22 cellular contexts compared by ENCODE assay signal in the genomic region with DNA sequence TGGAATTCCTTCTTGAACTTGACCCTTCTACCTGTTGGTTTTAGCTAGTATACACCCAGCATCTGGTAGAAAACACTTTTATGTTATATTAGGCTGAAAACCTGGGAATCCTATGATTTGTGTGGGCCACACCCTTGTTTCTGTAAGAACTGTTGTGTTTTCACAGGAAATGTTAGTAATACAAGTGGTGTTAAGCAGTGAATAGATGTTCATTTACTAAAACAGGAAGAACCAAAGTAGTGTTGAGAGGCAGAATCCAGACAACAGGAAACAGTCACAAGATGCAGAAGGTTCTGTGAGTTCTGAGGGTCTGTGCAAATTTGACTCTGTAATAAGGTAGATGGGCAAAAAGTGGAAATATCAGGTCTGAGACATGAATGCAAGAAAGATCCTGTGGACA.
DNase-seq lines count a peak whose midpoint lies in the region; ATAC-seq and TF ChIP-seq lines count a peak whose summit lies in the region.
"Had no signal": no experiment of that assay in that cellular context is flagged by ENCODE, and none has a peak within 500 bp of the region (broad histone marks: within the 10 kb centered on the region; RNA-seq: fewer than 3 reads in every experiment).

No MANE protein-coding gene starts in this region.

- no peak for ATAC-seq in upper lobe of right lung
- no peak for ATAC-seq in HG03159 (IDR thresholded peaks at IDR 0.05; ENCODE audit: unreplicated experiment)
- ATAC-seq: activated T-cell treated with anti-CD3 and anti-CD28 coated beads, Interleukin-2, amount 50 U/mL, for 72 hours; left colon had no signal

- H3K79me2 ChIP-seq in GM23248 (ENCODE audit: insufficient read depth) = no peaks in the 10 kb centered on the region
- no peaks in the 10 kb centered on the region for H3K79me2 ChIP-seq in PC-9 (ENCODE audit: low read depth)
- H3K79me2 ChIP-seq: hepatocyte had no signal

- H3K9me3 ChIP-seq in GM23248 (ENCODE audit: low read depth) (no peaks in the 10 kb centered on the region), PC-9 (ENCODE audit: insufficient read depth, low read depth) (peaks cover 7% of the 10 kb centered on the region; the same call in 1 of the 2 replicates), upper lobe of right lung (no peaks in the 10 kb centered on the region)
- H3K9me3 ChIP-seq: testis had no signal

- H3K27ac ChIP-seq in GM23248 (0 out of 2 replicates have a peak overlapping the region, but pooled peaks have one; percentile 19), PC-9 (peak overlapping the region; percentile 2; the same call in 1 of the 2 replicates), epithelial cell of prostate (peak overlapping the region; percentile 43), upper lobe of right lung (no peak overlapping the region)
- H3K27ac ChIP-seq: hepatocyte, SK-N-MC, testis had no signal

- no peak overlapping the region for H3K4me3 ChIP-seq in GM23248
- no peak overlapping the region for H3K4me3 ChIP-seq in PC-9
- H3K4me3 ChIP-seq in upper lobe of right lung = no peak overlapping the region
- H3K4me3 ChIP-seq: hepatocyte, SK-N-MC, testis had no signal

- no peaks in the 10 kb centered on the region for H3K36me3 ChIP-seq in GM23248 (ENCODE audit: low read depth)
- no peaks in the 10 kb centered on the region for H3K36me3 ChIP-seq in PC-9 (ENCODE audit: low read depth)
- H3K36me3 ChIP-seq in upper lobe of right lung = no peaks in the 10 kb centered on the region

- no peak overlapping the region for H3K9ac ChIP-seq in GM23248

- H3K4me2 ChIP-seq in GM23248 (ENCODE audit: unreplicated experiment) = peak overlapping the region; percentile 12
- peak overlapping the region; percentile 2; the same call in 1 of the 2 replicates for H3K4me2 ChIP-seq in PC-9
- H3K4me2 ChIP-seq: hepatocyte had no signal

- in situ Hi-C loops in GM23248 (cut with MboI) = no loop called here

- H3F3A ChIP-seq in GM23248 (ENCODE audit: insufficient read depth) (peaks cover 29% of the 10 kb centered on the region), PC-9 (ENCODE audit: insufficient read depth, low read depth) (peaks cover 40% of the 10 kb centered on the region)

- no TSS peak for BruUV-seq in PC-9 (replicated peaks; lab: Mats Ljungman, UMichigan)

- H2AFZ ChIP-seq in GM23248 (peak overlapping the region; percentile 53), PC-9 (no peak overlapping the region)
- H2AFZ ChIP-seq: hepatocyte had no signal

- CTCF ChIA-PET in PC-9 (lab: Charles Lee) = interaction anchor here (0.6 kb wide), 1 partner anchor 93 kb away, joined by 8 read pairs; no protein-coding TSS in a partner anchor

- no peaks in the 10 kb centered on the region for H3K27me3 ChIP-seq in GM23248 (replicated peaks; ENCODE audit: insufficient read depth)
- no peaks in the 10 kb centered on the region for H3K27me3 ChIP-seq in PC-9 (ENCODE audit: insufficient read depth, low read depth)
- H3K27me3 ChIP-seq in upper lobe of right lung = no peaks in the 10 kb centered on the region
- H3K27me3 ChIP-seq: hepatocyte, testis had no signal

- intact Hi-C loops in PC-9 (cut with micrococcal nuclease; ENCODE audit: unreplicated experiment) = no loop called here
- intact Hi-C loops in upper lobe of right lung (cut with DNase I) = no loop called here

- DNase-seq in GM23248 = peak; percentile 19
- no peak for DNase-seq in PC-9
- DNase-seq in epithelial cell of prostate (ENCODE audit: low read depth, low spot score) = no peak
- DNase-seq in renal cortical epithelial cell (ENCODE audit: low read depth) = peak; percentile 32
- no peak for DNase-seq in upper lobe of right lung
- no peak for DNase-seq in activated CD4-positive, alpha-beta T cell treated with anti-CD3 and anti-CD28 coated beads for 4 hours
- DNase-seq: activated B cell treated with CpG ODN at 0.5 μM for 24 hours; activated naive CD4-positive, alpha-beta T cell; activated T-cell treated with anti-CD3 and anti-CD28 coated beads, Interleukin-2, amount 50 U/mL, for 72 hours; DMS53; endodermal cell; H9; left colon; NCI-H1694; NCI-H446 treated with DMSO at 0.1 percent for 48 hours; small intestine; stimulated activated CD4-positive, alpha-beta T cell treated with anti-CD3 and anti-CD28 coated beads, Interleukin-1b, Interleukin-23, amount 100 ng/mL, for 48 hours; stimulated activated naive CD4-positive, alpha-beta T cell treated with Interleukin-2 at 50 U/mL for 16 hours; testis had no signal

- peaks cover 41% of the 10 kb centered on the region for H3K4me1 ChIP-seq in GM23248 (ENCODE audit: insufficient read depth)
- H3K4me1 ChIP-seq in PC-9 (replicated peaks; ENCODE audit: insufficient read depth) = peaks cover 54% of the 10 kb centered on the region
- no peaks in the 10 kb centered on the region for H3K4me1 ChIP-seq in upper lobe of right lung

- POLR2A ChIA-PET in PC-9 (lab: Charles Lee; ENCODE audit: unreplicated experiment) = no interaction called here

- no peak for TF ChIP-seq CTCF in PC-9 (conservative IDR thresholded peaks at IDR 0.05)
- no peak for TF ChIP-seq CTCF in upper lobe of right lung (IDR thresholded peaks at IDR 0.05)

- no peaks in the 10 kb centered on the region for H3K9me2 ChIP-seq in GM23248 (ENCODE audit: insufficient read depth)
- no peaks in the 10 kb centered on the region for H3K9me2 ChIP-seq in PC-9 (ENCODE audit: insufficient read depth)

- H4K20me1 ChIP-seq in GM23248 (ENCODE audit: insufficient read depth) (no peaks in the 10 kb centered on the region), PC-9 (ENCODE audit: insufficient read depth) (no peaks in the 10 kb centered on the region)

Comparison
In these comparisons a context has a peak if more than half of its experiments do, and no peak if none do; other contexts are left out.
1. DNase-seq: peak in GM23248 (single experiment) and renal cortical epithelial cell (single experiment); none in PC-9 (0 of 2), epithelial cell of prostate (single experiment), upper lobe of right lung (single experiment) and activated CD4-positive, alpha-beta T cell treated with anti-CD3 and anti-CD28 coated beads for 4 hours (0 of 2).